ENCODE assay signal across 9 cellular contexts in the genomic region with DNA sequence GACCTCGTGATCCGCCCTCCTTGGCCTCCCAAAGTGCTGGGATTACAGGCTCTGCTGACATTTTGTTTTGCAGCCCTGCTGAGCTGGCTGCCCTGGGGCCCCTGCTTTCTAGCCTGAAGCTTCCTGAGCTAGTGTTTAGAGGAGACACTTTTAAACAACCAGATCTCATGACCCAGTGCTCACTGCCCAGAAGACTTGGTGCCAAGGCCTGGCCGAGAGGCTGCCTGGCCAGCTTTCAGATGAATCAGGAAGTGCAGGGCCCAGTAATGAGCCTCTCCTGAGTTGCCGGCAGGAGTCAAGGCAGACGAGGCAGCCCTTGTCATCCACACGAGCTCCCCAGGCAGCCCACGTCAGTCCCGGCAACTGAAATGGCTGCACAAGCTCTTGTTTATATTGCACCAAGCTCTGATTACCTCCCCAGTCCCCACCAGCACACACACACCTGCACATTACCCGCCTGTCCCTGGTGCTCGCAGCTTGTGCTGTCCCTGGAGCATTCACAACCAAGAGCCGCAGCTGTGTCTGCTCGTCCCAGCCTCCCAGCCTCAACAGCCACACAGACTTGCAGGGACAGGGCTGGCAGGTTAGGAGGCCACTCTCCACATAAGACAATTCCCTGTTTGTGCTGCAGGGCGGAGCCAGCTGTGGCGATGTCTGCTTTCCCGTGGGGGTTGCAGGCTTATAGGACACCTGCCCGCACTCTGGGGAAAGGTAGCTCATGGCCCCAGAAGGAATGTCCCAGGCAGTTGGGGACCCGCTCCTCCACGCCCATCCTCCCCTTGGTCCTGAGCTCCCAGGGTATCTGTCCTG.
DNase-seq lines count a peak whose midpoint lies in the region; ATAC-seq and TF ChIP-seq lines count a peak whose summit lies in the region.
"Had no signal": no experiment of that assay in that cellular context is flagged by ENCODE, and none has a peak within 500 bp of the region (broad histone marks: within the 10 kb centered on the region; RNA-seq: fewer than 3 reads in every experiment).

No MANE protein-coding gene starts in this region.

- H3K27ac Mint-ChIP-seq in GM23338: no peak overlapping the region; the same call in 1 of the 2 replicates
- H3K27ac Mint-ChIP-seq in progenitor cell of endocrine pancreas: peak overlapping the region; percentile 27

- 72% methylated on average over 15 of the region's 18 CpGs for WGBS in esophagus muscularis mucosa

- H2AFZ ChIP-seq in GM23338: no peak overlapping the region

- H3K4me3 Mint-ChIP-seq in GM23338: no peak overlapping the region
- no peak overlapping the region for H3K4me3 Mint-ChIP-seq in progenitor cell of endocrine pancreas (ENCODE audit: low read depth)

- no peak overlapping the region for H3K4me2 ChIP-seq in GM23338

- POLR2A ChIA-PET in RWPE1 (lab: Yijun Ruan, JAX; ENCODE audit: low non-redundant PET): no interaction called here

- H3K4me3 ChIP-seq in GM23338: no peak overlapping the region
- H3K4me3 ChIP-seq in esophagus muscularis mucosa: no peak overlapping the region

- H3K36me3 Mint-ChIP-seq in GM23338 (ENCODE audit: low read depth) (peaks cover 16% of the 10 kb centered on the region; the same call in 2 of the 3 replicates), progenitor cell of endocrine pancreas (ENCODE audit: insufficient read depth) (no peaks in the 10 kb centered on the region)

- no peaks in the 10 kb centered on the region for H3K79me2 ChIP-seq in GM23338 (replicated peaks; ENCODE audit: insufficient read depth)

- intact Hi-C loops in esophagus muscularis mucosa (cut with DNase I): no loop called here

- H3K27ac ChIP-seq in GM23338 (ENCODE audit: low read depth) (no peak overlapping the region), esophagus muscularis mucosa (replicated peaks in 1 of 4) (peak overlapping the region in 3 of 4 donors; percentile 22 to 60 (median 28)), RWPE1 (no peak overlapping the region)

- H3K4me1 Mint-ChIP-seq in GM23338 (peaks cover 2% of the 10 kb centered on the region; the same call in 1 of the 3 replicates), progenitor cell of endocrine pancreas (ENCODE audit: low read depth) (peaks cover 4% of the 10 kb centered on the region)

- H3K36me3 ChIP-seq in GM23338 (ENCODE audit: insufficient read depth) (no peaks in the 10 kb centered on the region), esophagus muscularis mucosa (no peaks in the 10 kb centered on the region)

- peaks cover 6% of the 10 kb centered on the region; the same call in 1 of the 2 replicates for H3K9me2 ChIP-seq in GM23338 (ENCODE audit: insufficient read depth)

- peaks cover 14% of the 10 kb centered on the region for H3K27me3 Mint-ChIP-seq in GM23338 (ENCODE audit: insufficient read depth, low read depth, poor library complexity)
- peaks cover 6% of the 10 kb centered on the region for H3K27me3 Mint-ChIP-seq in progenitor cell of endocrine pancreas

- peaks cover 31% of the 10 kb centered on the region for H3K9me3 Mint-ChIP-seq in GM23338
- peaks cover 7% of the 10 kb centered on the region for H3K9me3 Mint-ChIP-seq in progenitor cell of endocrine pancreas (ENCODE audit: low read depth)

- H3K4me1 ChIP-seq in GM23338 (ENCODE audit: insufficient read depth): no peaks in the 10 kb centered on the region
- H3K4me1 ChIP-seq in esophagus muscularis mucosa: peaks cover 2 to 28% (median 20%) of the 10 kb centered on the region in 4 donors

- no peak for TF ChIP-seq POLR2A in esophagus muscularis mucosa (IDR thresholded peaks at IDR 0.05; ENCODE audit: low read depth)

- no peaks in the 10 kb centered on the region for H4K20me1 ChIP-seq in GM23338 (replicated peaks; ENCODE audit: insufficient read depth)

- no peak for TF ChIP-seq EP300 in esophagus muscularis mucosa (IDR thresholded peaks at IDR 0.05)

- TF ChIP-seq CTCF in GM23338 (conservative IDR thresholded peaks at IDR 0.05; ENCODE audit: low read depth in 2 of 2): no peak
- no peak for TF ChIP-seq CTCF in esophagus muscularis mucosa (IDR thresholded peaks at IDR 0.05)
- TF ChIP-seq CTCF in progenitor cell of endocrine pancreas (IDR thresholded peaks at IDR 0.05; ENCODE audit: unreplicated experiment): no peak
- no peak for TF ChIP-seq CTCF in RWPE1 (conservative IDR thresholded peaks at IDR 0.05; ENCODE audit: low read depth)

- DNase-seq in GM23338 (ENCODE audit: low spot score): no peak
- DNase-seq in NCI-H510A treated with DMSO at 0.1 percent for 48 hours (lab: John Stamatoyannopoulos, UW): peak; percentile 75
- DNase-seq in esophagus muscularis mucosa (ENCODE audit: extremely low spot score): no peak
- DNase-seq in progenitor cell of endocrine pancreas (ENCODE audit: low spot score, unreplicated experiment): no peak
- no peak for DNase-seq in RWPE1 (ENCODE audit: low spot score)
- DNase-seq: HCEC 1CT had no signal

- ATAC-seq in GM23338 (peak; percentile 57; the same call in 2 of the 3 replicates), HG02938 (IDR thresholded peaks at IDR 0.05; ENCODE audit: unreplicated experiment) (no peak), GM19351 (IDR thresholded peaks at IDR 0.05; ENCODE audit: unreplicated experiment) (no peak), GM19397 (IDR thresholded peaks at IDR 0.05; ENCODE audit: unreplicated experiment) (no peak)

- no peaks in the 10 kb centered on the region for H3K9me3 ChIP-seq in esophagus muscularis mucosa

- H3K27me3 ChIP-seq in GM23338 (ENCODE audit: insufficient read depth): no peaks in the 10 kb centered on the region
- no peaks in the 10 kb centered on the region for H3K27me3 ChIP-seq in esophagus muscularis mucosa

- CTCF ChIA-PET in RWPE1 (lab: Yijun Ruan, JAX): interaction anchor here (0.6 kb wide), 1 partner anchor 725 kb away, joined by 3 read pairs; no protein-coding TSS in a partner anchor

- H3F3A ChIP-seq in GM23338 (replicated peaks; ENCODE audit: low read depth): no peaks in the 10 kb centered on the region

TF ChIP-seq in GM23338, 12 proteins besides CTCF, POLR2A, EP300 and RAD21 (continues in another document):
- no peak for TF ChIP-seq ZNF114 (CRISPR knock-in tag; IDR thresholded peaks at IDR 0.05)
- no peak for TF ChIP-seq CREB1 (CRISPR knock-in tag; IDR thresholded peaks at IDR 0.05; ENCODE audit: low read depth)
- no peak for TF ChIP-seq POLR2AphosphoS5 (IDR thresholded peaks at IDR 0.05; ENCODE audit: low read depth)
- TF ChIP-seq JUNB (IDR thresholded peaks at IDR 0.05; ENCODE audit: unreplicated experiment): no peak
- TF ChIP-seq, protein P1, sequence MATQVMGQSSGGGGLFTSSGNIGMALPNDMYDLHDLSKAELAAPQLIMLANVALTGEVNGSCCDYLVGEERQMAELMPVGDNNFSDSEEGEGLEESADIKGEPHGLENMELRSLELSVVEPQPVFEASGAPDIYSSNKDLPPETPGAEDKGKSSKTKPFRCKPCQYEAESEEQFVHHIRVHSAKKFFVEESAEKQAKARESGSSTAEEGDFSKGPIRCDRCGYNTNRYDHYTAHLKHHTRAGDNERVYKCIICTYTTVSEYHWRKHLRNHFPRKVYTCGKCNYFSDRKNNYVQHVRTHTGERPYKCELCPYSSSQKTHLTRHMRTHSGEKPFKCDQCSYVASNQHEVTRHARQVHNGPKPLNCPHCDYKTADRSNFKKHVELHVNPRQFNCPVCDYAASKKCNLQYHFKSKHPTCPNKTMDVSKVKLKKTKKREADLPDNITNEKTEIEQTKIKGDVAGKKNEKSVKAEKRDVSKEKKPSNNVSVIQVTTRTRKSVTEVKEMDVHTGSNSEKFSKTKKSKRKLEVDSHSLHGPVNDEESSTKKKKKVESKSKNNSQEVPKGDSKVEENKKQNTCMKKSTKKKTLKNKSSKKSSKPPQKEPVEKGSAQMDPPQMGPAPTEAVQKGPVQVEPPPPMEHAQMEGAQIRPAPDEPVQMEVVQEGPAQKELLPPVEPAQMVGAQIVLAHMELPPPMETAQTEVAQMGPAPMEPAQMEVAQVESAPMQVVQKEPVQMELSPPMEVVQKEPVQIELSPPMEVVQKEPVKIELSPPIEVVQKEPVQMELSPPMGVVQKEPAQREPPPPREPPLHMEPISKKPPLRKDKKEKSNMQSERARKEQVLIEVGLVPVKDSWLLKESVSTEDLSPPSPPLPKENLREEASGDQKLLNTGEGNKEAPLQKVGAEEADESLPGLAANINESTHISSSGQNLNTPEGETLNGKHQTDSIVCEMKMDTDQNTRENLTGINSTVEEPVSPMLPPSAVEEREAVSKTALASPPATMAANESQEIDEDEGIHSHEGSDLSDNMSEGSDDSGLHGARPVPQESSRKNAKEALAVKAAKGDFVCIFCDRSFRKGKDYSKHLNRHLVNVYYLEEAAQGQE (IDR thresholded peaks at IDR 0.05; ENCODE audit: unreplicated experiment): no peak
- TF ChIP-seq STAT1 (IDR thresholded peaks at IDR 0.05; ENCODE audit: unreplicated experiment): no peak

Comparison
In these comparisons a context has a peak if more than half of its experiments do, and no peak if none do; other contexts are left out.
1. H3K27ac ChIP-seq: peak in esophagus muscularis mucosa (3 of 4); none in GM23338 (single experiment) and RWPE1 (single experiment).